29 cellular contexts compared by ENCODE assay signal in the genomic region with DNA sequence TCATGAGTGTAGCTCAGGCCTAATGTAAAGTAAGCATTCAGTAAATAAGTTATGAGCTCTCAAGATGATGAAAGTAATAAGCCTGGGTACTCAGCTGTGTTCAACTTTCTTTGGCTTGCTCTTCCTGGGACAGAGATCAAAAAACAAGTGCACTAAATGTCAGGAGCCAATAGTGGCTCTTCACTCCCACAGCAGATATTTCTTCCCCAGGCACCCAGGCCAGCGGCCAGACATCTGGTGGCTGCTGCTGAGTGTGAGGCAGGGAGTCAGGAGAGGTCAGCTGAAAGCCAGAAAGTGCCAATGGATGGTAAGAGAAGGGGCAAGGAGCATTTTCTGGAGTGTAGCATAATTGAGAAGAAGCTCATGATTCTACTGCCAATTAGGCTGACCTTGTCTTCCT.
"Had no signal": no experiment of that assay in that cellular context is flagged by ENCODE, and none has a peak within 500 bp of the region (broad histone marks: within the 10 kb centered on the region; RNA-seq: fewer than 3 reads in every experiment).

No MANE protein-coding gene starts in this region.

- H3K36me3 ChIP-seq: brain microvascular endothelial cell, right lobe of liver, thoracic aorta, uterus, WERI-Rb-1 had no signal

- H3K9me3 ChIP-seq: right lobe of liver, thoracic aorta, uterus had no signal

- H3K27ac Mint-ChIP-seq: activated CD4-positive, alpha-beta memory T cell treated with anti-CD3 and anti-CD28 coated beads for 36 hours; activated CD4-positive, alpha-beta T cell treated with anti-CD3 and anti-CD28 coated beads, Interleukin-2, amount 10 ng/mL, durations not matched to agents 24 days and 14 days; activated naive CD4-positive, alpha-beta T cell treated with anti-CD3 and anti-CD28 coated beads for 36 hours; activated naive CD8-positive, alpha-beta T cell treated with anti-CD3 and anti-CD28 coated beads, Interleukin-2, amount 10 ng/mL, durations not matched to agents 7 days and 5 days; activated T-helper 1 cell treated with anti-CD3 and anti-CD28 coated beads, Interleukin-12 subunit alpha, Interleukin-12 subunit beta, Interleukin-2, Interleukin-4 antibody, amounts not matched to agents 30 ng/mL and 10 ng/mL and 1 ng/mL, durations not matched to agents 14 hours and 24 hours and 36 hours; endodermal cell; natural killer cell treated with Interleukin-12 subunit alpha and Interleukin-12 subunit beta and Interleukin-15 and Interleukin-18, amount 100 ng/mL, for 72 hours; T-helper 17 cell had no signal

- ATAC-seq: activated CD4-positive, CD25-positive, alpha-beta regulatory T cell treated with anti-CD3 and anti-CD28 coated beads, Interleukin-2, amount 50 U/mL, for 24 hours; esophagus mucosa; natural killer cell treated with Interleukin-12 subunit alpha and Interleukin-12 subunit beta and Interleukin-15 and Interleukin-18, amount 100 ng/mL, for 72 hours; right lobe of liver; stimulated activated naive CD8-positive, alpha-beta T cell treated with anti-CD3 and anti-CD28 coated beads, Interleukin-15, Interleukin-2, amounts not matched to agents 100 U/mL and 50 U/mL, for 24 hours; T-helper 17 cell had no signal

- H3K27ac ChIP-seq: brain microvascular endothelial cell, right lobe of liver, skin epidermis, thoracic aorta, uterus, WERI-Rb-1 had no signal

- DNase-seq: activated CD4-positive, alpha-beta memory T cell treated with anti-CD3 and anti-CD28 coated beads for 36 hours; activated CD4-positive, alpha-beta T cell treated with anti-CD3 and anti-CD28 coated beads, Interleukin-2, amount 10 ng/mL, durations not matched to agents 24 days and 14 days; activated CD8-positive, alpha-beta memory T cell treated with anti-CD3 and anti-CD28 coated beads, Interleukin-2, amount 50 U/mL, for 4 hours; activated effector memory CD4-positive, alpha-beta T cell treated with anti-CD3 and anti-CD28 coated beads, Interleukin-2, amount 50 U/mL, for 16 hours; activated naive CD4-positive, alpha-beta T cell treated with anti-CD3 and anti-CD28 coated beads for 36 hours; activated naive CD8-positive, alpha-beta T cell treated with anti-CD3 and anti-CD28 coated beads, Interleukin-2, amount 10 ng/mL, durations not matched to agents 7 days and 5 days; activated T-cell treated with anti-CD3 and anti-CD28 coated beads, Interleukin-2, amount 50 U/mL, for 1 hour; brain microvascular endothelial cell; caudate nucleus; endodermal cell; foreskin melanocyte; islet precursor cell; mesendoderm; posterior cingulate gyrus; right lobe of liver; stimulated activated CD4-positive, alpha-beta T cell treated with anti-CD3 and anti-CD28 coated beads, Interleukin-12 subunit alpha, Interleukin-12 subunit beta, amount 100 ng/mL, for 4 hours; stimulated activated CD4-positive, alpha-beta T cell treated with anti-CD3 and anti-CD28 coated beads, Interleukin-4, amount 100 ng/mL, for 1 hour; stimulated activated naive CD8-positive, alpha-beta T cell treated with anti-CD3 and anti-CD28 coated beads, Interleukin-15, Interleukin-2, amounts not matched to agents 100 U/mL and 50 U/mL, for 24 hours; T-helper 17 cell; T1000; trophoblast cell; uterus; WERI-Rb-1 had no signal

- H3K4me3 Mint-ChIP-seq: activated CD4-positive, alpha-beta memory T cell treated with anti-CD3 and anti-CD28 coated beads for 36 hours; activated CD4-positive, alpha-beta T cell treated with anti-CD3 and anti-CD28 coated beads, Interleukin-2, amount 10 ng/mL, durations not matched to agents 24 days and 14 days; activated naive CD4-positive, alpha-beta T cell treated with anti-CD3 and anti-CD28 coated beads for 36 hours; activated naive CD8-positive, alpha-beta T cell treated with anti-CD3 and anti-CD28 coated beads, Interleukin-2, amount 10 ng/mL, durations not matched to agents 7 days and 5 days; activated T-helper 1 cell treated with anti-CD3 and anti-CD28 coated beads, Interleukin-12 subunit alpha, Interleukin-12 subunit beta, Interleukin-2, Interleukin-4 antibody, amounts not matched to agents 30 ng/mL and 10 ng/mL and 1 ng/mL, durations not matched to agents 14 hours and 24 hours and 36 hours; endodermal cell; natural killer cell treated with Interleukin-12 subunit alpha and Interleukin-12 subunit beta and Interleukin-15 and Interleukin-18, amount 100 ng/mL, for 72 hours; T-helper 17 cell had no signal

- H3K4me3 ChIP-seq: right lobe of liver, skin epidermis, thoracic aorta, uterus had no signal

- H3K4me1 ChIP-seq: right lobe of liver, uterus had no signal

- H3K36me3 Mint-ChIP-seq: activated CD4-positive, alpha-beta memory T cell treated with anti-CD3 and anti-CD28 coated beads for 36 hours; activated naive CD8-positive, alpha-beta T cell treated with anti-CD3 and anti-CD28 coated beads, Interleukin-2, amount 10 ng/mL, durations not matched to agents 7 days and 5 days; natural killer cell treated with Interleukin-12 subunit alpha and Interleukin-12 subunit beta and Interleukin-15 and Interleukin-18, amount 100 ng/mL, for 72 hours had no signal

- H3K4me1 Mint-ChIP-seq: activated CD4-positive, alpha-beta T cell treated with anti-CD3 and anti-CD28 coated beads, Interleukin-2, amount 10 ng/mL, durations not matched to agents 24 days and 14 days; activated naive CD8-positive, alpha-beta T cell treated with anti-CD3 and anti-CD28 coated beads, Interleukin-2, amount 10 ng/mL, durations not matched to agents 7 days and 5 days; endodermal cell; T-helper 17 cell had no signal

- H3K27me3 ChIP-seq: brain microvascular endothelial cell, uterus had no signal

- H3K9me3 Mint-ChIP-seq: activated CD4-positive, alpha-beta memory T cell treated with anti-CD3 and anti-CD28 coated beads for 36 hours; activated naive CD4-positive, alpha-beta T cell treated with anti-CD3 and anti-CD28 coated beads for 36 hours; activated T-helper 1 cell treated with anti-CD3 and anti-CD28 coated beads, Interleukin-12 subunit alpha, Interleukin-12 subunit beta, Interleukin-2, Interleukin-4 antibody, amounts not matched to agents 30 ng/mL and 10 ng/mL and 1 ng/mL, durations not matched to agents 14 hours and 24 hours and 36 hours; endodermal cell; natural killer cell treated with Interleukin-12 subunit alpha and Interleukin-12 subunit beta and Interleukin-15 and Interleukin-18, amount 100 ng/mL, for 72 hours had no signal
